Comparison of ENCODE assay signal across 2 cellular contexts in genomic region chr14:32900602-32901001, GRCh38.
TF ChIP-seq lines count a peak whose summit lies in the region.

No MANE protein-coding gene starts in this region.

TF ChIP-seq in SK-N-SH, 30 proteins besides CTCF, POLR2A, EP300 and RAD21 (continued from another document):
- TF ChIP-seq PBX3 (IDR thresholded peaks at IDR 0.05) = no peak
- TF ChIP-seq, protein P1, sequence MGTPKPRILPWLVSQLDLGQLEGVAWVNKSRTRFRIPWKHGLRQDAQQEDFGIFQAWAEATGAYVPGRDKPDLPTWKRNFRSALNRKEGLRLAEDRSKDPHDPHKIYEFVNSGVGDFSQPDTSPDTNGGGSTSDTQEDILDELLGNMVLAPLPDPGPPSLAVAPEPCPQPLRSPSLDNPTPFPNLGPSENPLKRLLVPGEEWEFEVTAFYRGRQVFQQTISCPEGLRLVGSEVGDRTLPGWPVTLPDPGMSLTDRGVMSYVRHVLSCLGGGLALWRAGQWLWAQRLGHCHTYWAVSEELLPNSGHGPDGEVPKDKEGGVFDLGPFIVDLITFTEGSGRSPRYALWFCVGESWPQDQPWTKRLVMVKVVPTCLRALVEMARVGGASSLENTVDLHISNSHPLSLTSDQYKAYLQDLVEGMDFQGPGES (IDR thresholded peaks at IDR 0.05; ENCODE audit: low read depth, low read length) = no peak

TF ChIP-seq in WTC11, 78 proteins besides CTCF, POLR2A, EP300 and RAD21 (continued from another document):
- TF ChIP-seq, protein P2, sequence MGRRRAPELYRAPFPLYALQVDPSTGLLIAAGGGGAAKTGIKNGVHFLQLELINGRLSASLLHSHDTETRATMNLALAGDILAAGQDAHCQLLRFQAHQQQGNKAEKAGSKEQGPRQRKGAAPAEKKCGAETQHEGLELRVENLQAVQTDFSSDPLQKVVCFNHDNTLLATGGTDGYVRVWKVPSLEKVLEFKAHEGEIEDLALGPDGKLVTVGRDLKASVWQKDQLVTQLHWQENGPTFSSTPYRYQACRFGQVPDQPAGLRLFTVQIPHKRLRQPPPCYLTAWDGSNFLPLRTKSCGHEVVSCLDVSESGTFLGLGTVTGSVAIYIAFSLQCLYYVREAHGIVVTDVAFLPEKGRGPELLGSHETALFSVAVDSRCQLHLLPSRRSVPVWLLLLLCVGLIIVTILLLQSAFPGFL (CRISPR knock-in tag; IDR thresholded peaks at IDR 0.05; ENCODE audit: borderline replicate concordance) = no peak
- TF ChIP-seq RELA (CRISPR knock-in tag; IDR thresholded peaks at IDR 0.05; ENCODE audit: borderline replicate concordance) (no peak), SOX15 (CRISPR knock-in tag; IDR thresholded peaks at IDR 0.05) (no peak), NR2C2 (CRISPR knock-in tag; IDR thresholded peaks at IDR 0.05) (no peak), ELF4 (CRISPR knock-in tag; IDR thresholded peaks at IDR 0.05; ENCODE audit: low read depth) (no peak), SP1 (CRISPR knock-in tag; conservative IDR thresholded peaks at IDR 0.05) (no peak), JAZF1 (CRISPR knock-in tag; IDR thresholded peaks at IDR 0.05) (no peak), SMAD4 (CRISPR knock-in tag; IDR thresholded peaks at IDR 0.05) (no peak)
- TF ChIP-seq, protein P3, sequence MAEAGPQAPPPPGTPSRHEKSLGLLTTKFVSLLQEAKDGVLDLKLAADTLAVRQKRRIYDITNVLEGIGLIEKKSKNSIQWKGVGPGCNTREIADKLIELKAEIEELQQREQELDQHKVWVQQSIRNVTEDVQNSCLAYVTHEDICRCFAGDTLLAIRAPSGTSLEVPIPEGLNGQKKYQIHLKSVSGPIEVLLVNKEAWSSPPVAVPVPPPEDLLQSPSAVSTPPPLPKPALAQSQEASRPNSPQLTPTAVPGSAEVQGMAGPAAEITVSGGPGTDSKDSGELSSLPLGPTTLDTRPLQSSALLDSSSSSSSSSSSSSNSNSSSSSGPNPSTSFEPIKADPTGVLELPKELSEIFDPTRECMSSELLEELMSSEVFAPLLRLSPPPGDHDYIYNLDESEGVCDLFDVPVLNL (CRISPR knock-in tag; IDR thresholded peaks at IDR 0.05; ENCODE audit: borderline replicate concordance, low read depth) = no peak
